ENCODE assay signal across 10 cellular contexts in the genomic region with DNA sequence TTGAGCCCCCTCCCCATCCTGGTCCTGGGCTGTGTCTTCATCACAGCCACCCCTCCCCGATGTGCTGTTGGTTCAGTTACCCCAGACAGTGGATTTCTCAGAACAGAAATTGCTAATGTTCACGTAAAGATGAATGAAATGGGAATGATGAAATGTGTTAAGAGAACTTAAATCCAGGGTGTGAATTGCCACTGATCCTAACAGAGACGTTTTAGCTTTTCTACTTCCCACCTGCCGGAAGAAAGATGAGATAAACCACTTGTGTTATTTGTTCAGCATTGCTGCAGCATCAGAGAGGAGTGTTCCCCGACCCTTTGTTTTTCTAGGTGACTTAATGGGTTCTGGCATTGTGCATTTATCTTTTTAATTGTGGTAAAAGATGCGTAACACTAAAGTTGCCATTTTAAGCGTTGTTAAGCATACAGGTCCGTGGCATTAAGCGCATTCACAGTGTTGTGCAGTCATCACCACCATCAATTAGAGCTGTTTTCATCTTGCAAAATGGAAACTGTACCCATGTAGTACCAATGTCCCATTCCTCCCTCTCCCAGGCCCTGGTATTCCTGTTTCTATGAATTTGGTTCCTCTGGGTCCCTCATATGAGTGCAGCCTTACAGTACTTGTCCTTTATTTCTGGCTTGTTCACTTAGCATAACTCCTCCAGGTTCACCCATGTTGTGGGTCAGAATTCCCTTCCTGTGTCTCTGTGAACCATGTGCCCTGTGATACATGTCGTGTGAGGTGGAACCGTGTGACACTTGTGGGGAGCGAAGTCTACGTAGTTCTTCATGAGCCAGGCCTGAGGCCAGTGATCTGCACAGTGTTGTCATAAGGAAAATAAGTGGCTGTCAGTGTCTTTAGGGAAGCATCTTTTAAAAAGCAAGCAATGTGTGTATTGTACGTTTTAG.
A peak's percentile ranks its signal among the peaks of the same experiment; 100 is the strongest.
DNase-seq lines count a peak whose midpoint lies in the region; ATAC-seq and TF ChIP-seq lines count a peak whose summit lies in the region.
"Had no signal": no experiment of that assay in that cellular context is flagged by ENCODE, and none has a peak within 500 bp of the region (broad histone marks: within the 10 kb centered on the region; RNA-seq: fewer than 3 reads in every experiment).

No MANE protein-coding gene starts in this region.

- no peak overlapping the region for H3K4me2 ChIP-seq in DND-41 (ENCODE audit: insufficient read depth, low read length)

- H2AFZ ChIP-seq in DND-41 (ENCODE audit: low read depth, low read length) = no peak overlapping the region

- no peaks in the 10 kb centered on the region for H3K9me3 ChIP-seq in DND-41 (ENCODE audit: insufficient read depth, low read length, severe bottlenecking)

- H3K4me1 ChIP-seq in DND-41 (ENCODE audit: insufficient read depth, low read length) = peaks cover 39% of the 10 kb centered on the region

- no peak overlapping the region for H3K4me3 ChIP-seq in DND-41 (ENCODE audit: low read depth in 1 of 2, low read length in 2 of 2)
- H3K4me3 ChIP-seq: cardiac muscle cell had no signal

- TF ChIP-seq CTCF in DND-41 (IDR thresholded peaks at IDR 0.05; ENCODE audit: borderline replicate concordance, extremely low read depth, low read length, poor library complexity, severe bottlenecking) = no peak

- H3K27ac Mint-ChIP-seq in stimulated activated naive B cell treated with anti-CD40 and anti-IgM and Interleukin-4, amounts not matched to agents 10 μg/mL and 1 μg/mL and 100 μg/mL, for 72 hours = peak overlapping the region; percentile 75

- H3K27me3 Mint-ChIP-seq in stimulated activated naive B cell treated with anti-CD40 and anti-IgM and Interleukin-4, amounts not matched to agents 10 μg/mL and 1 μg/mL and 100 μg/mL, for 72 hours = no peaks in the 10 kb centered on the region

- H3K9me3 Mint-ChIP-seq in stimulated activated naive B cell treated with anti-CD40 and anti-IgM and Interleukin-4, amounts not matched to agents 10 μg/mL and 1 μg/mL and 100 μg/mL, for 72 hours = peaks cover 0 to under 1% of the 10 kb centered on the region in 2 donors

- H3K27me3 ChIP-seq in DND-41 (ENCODE audit: insufficient read depth, low read length, poor library complexity) = no peaks in the 10 kb centered on the region
- H3K27me3 ChIP-seq: cardiac muscle cell had no signal

- DNase-seq in DND-41 (no peak), NCI-H146 (lab: John Stamatoyannopoulos, UW) (peak; percentile 92), NCI-H748 treated with DMSO at 0.1 percent for 48 hours (lab: John Stamatoyannopoulos, UW) (peak; percentile 86), hepatic stellate cell (ENCODE audit: low spot score) (no peak)
- no peak for DNase-seq in stimulated activated naive B cell treated with anti-CD40 and anti-IgM and Interleukin-4, amounts not matched to agents 10 μg/mL and 1 μg/mL and 100 μg/mL, for 72 hours
- no peak for DNase-seq in activated naive CD4-positive, alpha-beta T cell treated with Interleukin-2 at 50 U/mL for 16 hours
- DNase-seq: activated naive CD4-positive, alpha-beta T cell treated with anti-CD3 and anti-CD28 coated beads, Interleukin-2, amount 50 U/mL, for 16 hours; stimulated activated CD4-positive, alpha-beta T cell treated with anti-CD3 and anti-CD28 coated beads, Interleukin-1b, Interleukin-23, amount 100 ng/mL, for 48 hours had no signal

- ATAC-seq in DND-41 (ENCODE audit: insufficient read depth, low read depth) (no peak), GM18511 (IDR thresholded peaks at IDR 0.05; ENCODE audit: unreplicated experiment) (no peak)
- ATAC-seq in stimulated activated naive B cell treated with anti-CD40 and anti-IgM and Interleukin-4, amounts not matched to agents 10 μg/mL and 1 μg/mL and 100 μg/mL, for 72 hours (replicated peaks) = no peak

- H4K20me1 ChIP-seq in DND-41 (ENCODE audit: insufficient read depth, low read length) = peaks cover 99% of the 10 kb centered on the region

- peaks cover 95% of the 10 kb centered on the region for H3K36me3 ChIP-seq in DND-41 (ENCODE audit: insufficient read depth, low read length)
- H3K36me3 ChIP-seq: cardiac muscle cell had no signal

- H3K9ac ChIP-seq in DND-41 (ENCODE audit: low read depth, low read length) = no peak overlapping the region

- H3K4me3 Mint-ChIP-seq in stimulated activated naive B cell treated with anti-CD40 and anti-IgM and Interleukin-4, amounts not matched to agents 10 μg/mL and 1 μg/mL and 100 μg/mL, for 72 hours = no peak overlapping the region

- peak overlapping the region; percentile 44 for H3K27ac ChIP-seq in DND-41 (ENCODE audit: low read length)
- H3K27ac ChIP-seq: cardiac muscle cell had no signal

- peaks cover 18 to 68% of the 10 kb centered on the region in 2 donors for H3K36me3 Mint-ChIP-seq in stimulated activated naive B cell treated with anti-CD40 and anti-IgM and Interleukin-4, amounts not matched to agents 10 μg/mL and 1 μg/mL and 100 μg/mL, for 72 hours

- H3K79me2 ChIP-seq in DND-41 (ENCODE audit: insufficient read depth, low read length) = peaks cover 100% of the 10 kb centered on the region

- H3K4me1 Mint-ChIP-seq in stimulated activated naive B cell treated with anti-CD40 and anti-IgM and Interleukin-4, amounts not matched to agents 10 μg/mL and 1 μg/mL and 100 μg/mL, for 72 hours = peaks cover 40 to 66% of the 10 kb centered on the region in 2 donors

Comparison
In these comparisons a context has a peak if more than half of its experiments do, and no peak if none do; other contexts are left out.
1. DNase-seq: peak in NCI-H146 (single experiment) and NCI-H748 treated with DMSO at 0.1 percent for 48 hours (single experiment); none in DND-41 (single experiment), stimulated activated naive B cell treated with anti-CD40 and anti-IgM and Interleukin-4, amounts not matched to agents 10 μg/mL and 1 μg/mL and 100 μg/mL, for 72 hours (single experiment), activated naive CD4-positive, alpha-beta T cell treated with Interleukin-2 at 50 U/mL for 16 hours (single experiment) and hepatic stellate cell (single experiment).